19 cellular contexts compared by ENCODE assay signal in the genomic region with DNA sequence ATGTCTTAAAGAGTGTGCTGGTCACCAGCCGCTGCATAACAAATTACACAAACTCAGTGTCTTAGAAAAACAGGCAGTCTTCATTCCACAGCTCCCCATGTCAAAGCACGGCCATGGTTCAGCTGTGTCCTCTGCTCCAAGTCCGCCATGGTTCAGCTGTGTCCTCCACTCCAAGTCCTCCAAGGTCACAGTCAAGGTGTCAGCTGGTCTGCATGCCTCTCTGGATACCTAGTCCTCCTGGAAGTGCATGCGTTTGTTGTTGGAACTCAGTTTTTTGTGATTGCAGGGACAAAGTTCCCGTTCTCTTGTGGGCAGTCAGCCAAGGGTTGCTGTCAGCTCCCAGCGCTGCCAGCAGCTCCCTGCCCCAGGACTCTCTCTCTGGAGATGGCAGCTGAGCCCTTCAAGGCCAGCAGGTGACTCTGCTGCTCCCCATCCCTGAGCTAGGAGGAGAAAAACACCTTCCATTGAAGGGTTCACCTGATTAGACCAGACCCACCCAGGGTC.
"Had no signal": no experiment of that assay in that cellular context is flagged by ENCODE, and none has a peak within 500 bp of the region (broad histone marks: within the 10 kb centered on the region; RNA-seq: fewer than 3 reads in every experiment).

No MANE protein-coding gene starts in this region.

- H3K27ac ChIP-seq: SJSA1, SK-N-MC had no signal

- DNase-seq: KBM-7, NCI-H1092, NCI-H1105 treated with DMSO at 0.1 percent for 48 hours, NCI-H1417 treated with DMSO at 0.1 percent for 48 hours, NCI-H146, NCI-H1694 treated with DMSO at 0.1 percent for 48 hours, NCI-H1930, NCI-H2081, NCI-H2107, NCI-H2227 treated with DMSO at 0.1 percent for 48 hours, NCI-H524, NCI-H69, NCI-H774, Right ventricle myocardium superior, RPMI8226, SIG-M5 had no signal

- H3K4me1 ChIP-seq: SJSA1 had no signal

- H3K36me3 Mint-ChIP-seq: IgD-negative memory B cell had no signal

- H3K27ac Mint-ChIP-seq: IgD-negative memory B cell had no signal

- H3K27me3 ChIP-seq: SJSA1 had no signal

- H3K4me3 ChIP-seq: SJSA1, SK-N-MC had no signal

- H3K4me1 Mint-ChIP-seq: IgD-negative memory B cell had no signal

- H3K36me3 ChIP-seq: SJSA1 had no signal

- H3K4me3 Mint-ChIP-seq: IgD-negative memory B cell had no signal
